In genomic region chr11:118615282-118615979, GRCh38 we compare ENCODE assay signal across 9 cellular contexts. TPM values are rescaled to one million over a fixed set of nuclear protein-coding genes. Genes with fewer than 3 reads are reported as not detected.
DNase-seq lines count a peak whose midpoint lies in the region; ATAC-seq and TF ChIP-seq lines count a peak whose summit lies in the region.
"Had no signal": no experiment of that assay in that cellular context is flagged by ENCODE, and none has a peak within 500 bp of the region (broad histone marks: within the 10 kb centered on the region; RNA-seq: fewer than 3 reads in every experiment).

No MANE protein-coding gene starts in this region.

- no peak for TF ChIP-seq CTCF in RWPE1 (conservative IDR thresholded peaks at IDR 0.05; ENCODE audit: low read depth)

- ATAC-seq in activated naive CD4-positive, alpha-beta T cell treated with anti-CD3 and anti-CD28 coated beads, Interleukin-2, amount 50 U/mL, for 72 hours: no peak
- no peak for ATAC-seq in GM18870 (IDR thresholded peaks at IDR 0.05; ENCODE audit: unreplicated experiment)
- ATAC-seq: stimulated activated naive CD8-positive, alpha-beta T cell treated with anti-CD3 and anti-CD28 coated beads, Interleukin-15, Interleukin-2, amounts not matched to agents 100 U/mL and 50 U/mL, for 24 hours had no signal

- H3K9me3 Mint-ChIP-seq in activated naive CD4-positive, alpha-beta T cell treated with anti-CD3 and anti-CD28 coated beads, Interleukin-2, amount 50 U/mL, for 72 hours: no peaks in the 10 kb centered on the region

- H3K27ac Mint-ChIP-seq in activated naive CD4-positive, alpha-beta T cell treated with anti-CD3 and anti-CD28 coated beads, Interleukin-2, amount 50 U/mL, for 72 hours: no peak overlapping the region

- POLR2A ChIA-PET in RWPE1 (lab: Yijun Ruan, JAX; ENCODE audit: low non-redundant PET): no interaction called here

- H3K36me3 Mint-ChIP-seq in activated naive CD4-positive, alpha-beta T cell treated with anti-CD3 and anti-CD28 coated beads, Interleukin-2, amount 50 U/mL, for 72 hours: no peaks in the 10 kb centered on the region

- peak overlapping the region; percentile 99 for H3K27ac ChIP-seq in RWPE1

- CTCF ChIA-PET in RWPE1 (lab: Yijun Ruan, JAX): no interaction called here

- DNase-seq in ELR (ENCODE audit: low read depth): peak; percentile 30
- DNase-seq in RWPE1 (ENCODE audit: low spot score): no peak
- DNase-seq in iPS DF 19.7 (ENCODE audit: low read depth, low spot score): peak; percentile 94
- peak; percentile 62 for DNase-seq in renal cortical epithelial cell (ENCODE audit: low read depth)
- DNase-seq in activated naive CD4-positive, alpha-beta T cell treated with anti-CD3 and anti-CD28 coated beads, Interleukin-2, amount 50 U/mL, for 72 hours (ENCODE audit: low spot score in 2 of 2): no peak
- DNase-seq in activated CD4-positive, CD25-positive, alpha-beta regulatory T cell (lab: John Stamatoyannopoulos, UW): no peak
- no peak for DNase-seq in superior temporal gyrus (ENCODE audit: extremely low spot score)
- DNase-seq: stimulated activated naive CD8-positive, alpha-beta T cell treated with anti-CD3 and anti-CD28 coated beads, Interleukin-15, Interleukin-2, amounts not matched to agents 100 U/mL and 50 U/mL, for 24 hours had no signal

RNA-seq across cellular contexts. Expression of gene PHLDB1, which starts 8.0 kb away (rescaled TPM):
- total RNA-seq in renal cortical epithelial cell: 66.9 and 212 TPM in 2 replicates
- total RNA-seq in activated naive CD4-positive, alpha-beta T cell treated with anti-CD3 and anti-CD28 coated beads, Interleukin-2, amount 50 U/mL, for 72 hours: 1 to 10 TPM; 5.1 to 5.7 TPM

RNA-seq across cellular contexts. Expression of gene ARCN1, which starts 43.2 kb away (rescaled TPM):
- 141 and 179 TPM in 2 replicates for total RNA-seq in renal cortical epithelial cell
- total RNA-seq in activated naive CD4-positive, alpha-beta T cell treated with anti-CD3 and anti-CD28 coated beads, Interleukin-2, amount 50 U/mL, for 72 hours: 100 to 1,000 TPM; 134 to 180 TPM

RNA-seq across cellular contexts. Expression of gene IFT46, which starts 49.7 kb away (rescaled TPM):
- 23.1 and 24.7 TPM in 2 replicates for total RNA-seq in renal cortical epithelial cell
- total RNA-seq in activated naive CD4-positive, alpha-beta T cell treated with anti-CD3 and anti-CD28 coated beads, Interleukin-2, amount 50 U/mL, for 72 hours: 10 to 100 TPM in 1 of 2 donors, 1 to 10 TPM in 1; 8.1 to 14.4 TPM

Comparison
In these comparisons a context has a peak if more than half of its experiments do, and no peak if none do; other contexts are left out.
1. DNase-seq: peak in ELR (single experiment), iPS DF 19.7 (single experiment) and renal cortical epithelial cell (single experiment); none in RWPE1 (single experiment), activated naive CD4-positive, alpha-beta T cell treated with anti-CD3 and anti-CD28 coated beads, Interleukin-2, amount 50 U/mL, for 72 hours (0 of 2), activated CD4-positive, CD25-positive, alpha-beta regulatory T cell (0 of 4) and superior temporal gyrus (single experiment).
2. RNA of gene PHLDB1, which starts 8.0 kb away (total RNA-seq): 66.9 to 212 TPM in renal cortical epithelial cell; 5.1 to 5.7 TPM in activated naive CD4-positive, alpha-beta T cell treated with anti-CD3 and anti-CD28 coated beads, Interleukin-2, amount 50 U/mL, for 72 hours; every median in the first group is over 10 times any median in the second.